ENCODE assay signal across 17 cellular contexts in the genomic region with DNA sequence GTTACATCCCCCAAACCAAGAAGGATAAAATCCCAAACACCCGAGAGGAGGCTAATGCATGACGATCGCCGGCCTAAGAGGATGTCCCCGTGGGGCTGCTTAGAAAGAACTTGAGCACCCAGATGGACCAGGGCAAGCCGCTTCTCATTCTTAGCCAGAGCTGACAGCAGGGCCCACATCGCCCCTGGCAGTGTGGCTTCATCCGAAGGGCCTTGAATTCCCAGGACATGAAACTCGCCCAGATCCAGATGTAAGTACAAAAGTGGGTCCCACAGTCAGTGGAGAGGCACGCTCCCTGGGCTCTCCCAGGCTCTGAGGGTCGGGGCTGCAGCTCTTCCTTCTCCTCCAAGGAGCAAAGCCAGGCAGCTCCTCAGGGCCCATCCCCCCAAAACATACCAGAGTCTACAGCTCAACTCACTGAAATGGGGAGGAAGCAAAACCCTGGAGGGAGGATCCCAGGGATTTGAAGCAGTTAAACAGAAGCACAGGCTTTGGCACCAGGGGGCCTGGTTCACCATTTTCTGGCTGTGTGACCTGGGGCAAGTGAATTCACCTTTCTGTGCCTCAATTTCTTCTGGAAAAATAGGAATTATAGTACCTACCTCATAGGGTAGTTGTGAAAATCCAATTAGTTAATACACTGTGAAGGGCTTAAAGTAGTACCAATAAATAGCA.
DNase-seq lines count a peak whose midpoint lies in the region; ATAC-seq and TF ChIP-seq lines count a peak whose summit lies in the region.
"Had no signal": no experiment of that assay in that cellular context is flagged by ENCODE, and none has a peak within 500 bp of the region (broad histone marks: within the 10 kb centered on the region; RNA-seq: fewer than 3 reads in every experiment).

No MANE protein-coding gene starts in this region.

- TF ChIP-seq CTCF in esophagus squamous epithelium (IDR thresholded peaks at IDR 0.05) (no peak), nephron (IDR thresholded peaks at IDR 0.05; ENCODE audit: unreplicated experiment in 3 of 3) (no peak), Calu3 (IDR thresholded peaks at IDR 0.05; ENCODE audit: unreplicated experiment) (no peak)

- H3K27me3 Mint-ChIP-seq in nephron (ENCODE audit: low read depth) (peaks cover 5% of the 10 kb centered on the region), Calu3 (ENCODE audit: unreplicated experiment) (peaks cover 62% of the 10 kb centered on the region)

- H3K4me1 Mint-ChIP-seq in nephron (peaks cover 74% of the 10 kb centered on the region), Calu3 (ENCODE audit: low read depth, unreplicated experiment) (no peaks in the 10 kb centered on the region)

- H3K4me3 Mint-ChIP-seq in nephron (no peak overlapping the region), Calu3 (ENCODE audit: low read depth, unreplicated experiment) (no peak overlapping the region)

- H3K36me3 Mint-ChIP-seq in nephron (ENCODE audit: low read depth) (no peaks in the 10 kb centered on the region), Calu3 (ENCODE audit: insufficient read depth, unreplicated experiment) (no peaks in the 10 kb centered on the region)

- H3K4me3 ChIP-seq in H7 (ENCODE audit: insufficient read depth, low read depth, low read length) (no peak overlapping the region), esophagus squamous epithelium (no peak overlapping the region)
- H3K4me3 ChIP-seq: breast epithelium, prostate gland, thoracic aorta had no signal

- CTCF ChIA-PET in Calu3 (lab: Charles Lee), result interaction anchor here (0.6 kb wide), 1 partner anchor 639 kb away, joined by 3 read pairs; no protein-coding TSS in a partner anchor

- H3K36me3 ChIP-seq in H7 (replicated peaks; ENCODE audit: control insufficient read depth, insufficient read depth, low read length) (no peaks in the 10 kb centered on the region), esophagus squamous epithelium (no peaks in the 10 kb centered on the region)
- H3K36me3 ChIP-seq: breast epithelium, prostate gland, thoracic aorta had no signal

- intact Hi-C loops in esophagus squamous epithelium (cut with DNase I) (no loop called here), Calu3 (cut with micrococcal nuclease; ENCODE audit: unreplicated experiment) (no loop called here)

- no peak for ATAC-seq in GM21390 (IDR thresholded peaks at IDR 0.05; ENCODE audit: unreplicated experiment)
- ATAC-seq: Panc1 had no signal

- peak overlapping the region in 2 of 3 experiments; percentile 84 to 89 for H3K27ac Mint-ChIP-seq in nephron
- no peak overlapping the region for H3K27ac Mint-ChIP-seq in Calu3 (ENCODE audit: unreplicated experiment)

- H3K27me3 ChIP-seq in H7 (ENCODE audit: control insufficient read depth, insufficient read depth, low read length) (no peaks in the 10 kb centered on the region), esophagus squamous epithelium (no peaks in the 10 kb centered on the region)
- H3K27me3 ChIP-seq: breast epithelium had no signal

- H3K27ac ChIP-seq in esophagus squamous epithelium, result peak overlapping the region; percentile 37 to 88 (median 62)
- H3K27ac ChIP-seq: prostate gland, VCaP had no signal

- BruUV-seq in Calu3 (replicated peaks; lab: Mats Ljungman, UMichigan), result no TSS peak

- peaks cover 29 to 98% (median 71%) of the 10 kb centered on the region in 3 donors for H3K4me1 ChIP-seq in esophagus squamous epithelium
- H3K4me1 ChIP-seq: breast epithelium had no signal

- DNase-seq in AG08396 (ENCODE audit: low spot score) (peak; percentile 54), H7 (peak; percentile 79), esophagus squamous epithelium (lab: John Stamatoyannopoulos, UW) (no peak), EL (no peak), Calu3 (no peak), NCI-H748 (lab: John Stamatoyannopoulos, UW; ENCODE audit: unreplicated experiment) (no peak)
- DNase-seq: activated CD8-positive, alpha-beta memory T cell treated with anti-CD3 and anti-CD28 coated beads for 24 hours; MM.1S; NCI-H2081; NCI-H524 treated with DMSO at 0.1 percent for 48 hours had no signal

- WGBS in esophagus squamous epithelium, 2 donors, result 87 to 91% methylated on average over 4 to 9 of the region's 11 CpGs

- H3K9me3 ChIP-seq in esophagus squamous epithelium, result no peaks in the 10 kb centered on the region
- H3K9me3 ChIP-seq: breast epithelium, prostate gland, thoracic aorta had no signal

- TF ChIP-seq POLR2A in esophagus squamous epithelium (IDR thresholded peaks at IDR 0.05), result no peak

- H3K9me3 Mint-ChIP-seq in nephron, result no peaks in the 10 kb centered on the region
- H3K9me3 Mint-ChIP-seq in Calu3 (ENCODE audit: low read depth, unreplicated experiment), result no peaks in the 10 kb centered on the region

Comparison
In these comparisons a context has a peak if more than half of its experiments do, and no peak if none do; other contexts are left out.
1. DNase-seq: peak in AG08396 (single experiment) and H7 (single experiment); none in esophagus squamous epithelium (single experiment), EL (single experiment), Calu3 (single experiment) and NCI-H748 (single experiment).